Comparison of ENCODE assay signal across 8 cellular contexts in the genomic region with DNA sequence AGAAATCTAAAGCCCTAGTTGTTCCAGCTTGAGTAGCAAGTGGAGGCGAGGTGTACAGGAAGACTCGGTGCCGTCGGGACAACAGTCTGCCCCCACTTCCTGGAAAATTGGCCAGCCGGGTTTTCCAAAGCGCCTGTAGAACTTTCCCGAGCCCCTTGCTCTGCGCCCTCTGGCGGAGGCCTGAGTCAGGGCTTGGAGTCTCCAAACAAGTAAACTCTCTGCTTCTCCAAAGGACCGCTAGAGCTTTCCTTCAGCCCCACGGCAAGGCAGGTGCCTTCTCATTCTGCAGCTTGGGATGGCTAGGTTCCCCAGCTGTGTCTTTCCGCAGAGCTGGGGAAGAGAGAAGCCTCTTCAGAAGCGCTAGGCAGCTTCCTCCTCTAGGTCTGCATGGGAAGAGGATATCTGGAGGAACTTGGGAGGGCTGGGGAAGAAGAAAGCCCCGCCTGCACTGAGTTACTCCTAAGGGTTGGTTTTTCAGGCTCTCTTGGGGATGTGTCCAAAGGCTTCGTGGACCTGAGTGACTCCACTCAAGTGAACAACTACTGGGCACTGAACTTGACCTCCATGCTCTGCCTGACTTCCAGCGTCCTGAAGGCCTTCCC. TPM values are rescaled to one million over a fixed set of nuclear protein-coding genes. Genes with fewer than 3 reads are reported as not detected.
A peak's percentile ranks its signal among the peaks of the same experiment; 100 is the strongest.
DNase-seq lines count a peak whose midpoint lies in the region; ATAC-seq and TF ChIP-seq lines count a peak whose summit lies in the region.

No MANE protein-coding gene starts in this region.

- peak; percentile 64 to 78 for TF ChIP-seq RAD21 in liver (IDR thresholded peaks at IDR 0.05)

- H3K27me3 ChIP-seq in liver (ENCODE audit: control insufficient read depth in 4 of 4, insufficient read depth in 4 of 4, low read length in 3 of 4), result no peaks in the 10 kb centered on the region

- ATAC-seq in GM18909 (IDR thresholded peaks at IDR 0.05; ENCODE audit: poor library complexity, unreplicated experiment) (peak; percentile 28), HG03354 (IDR thresholded peaks at IDR 0.05; ENCODE audit: poor library complexity, severe bottlenecking, unreplicated experiment) (peak; percentile 56)

- peaks cover 0 to 13% (median 7%) of the 10 kb centered on the region in 4 donors for H3K36me3 ChIP-seq in liver (ENCODE audit: control insufficient read depth in 4 of 4, insufficient read depth in 3 of 4, low read depth in 1 of 4, low read length in 3 of 4)

- TF ChIP-seq CTCF in AG09319 (IDR thresholded peaks at IDR 0.05; ENCODE audit: low read depth, low read length) (peak; percentile 100), liver (IDR thresholded peaks at IDR 0.05; ENCODE audit: low read depth, low read length, missing input control) (peak; percentile 87)

- DNase-seq in AG09319 (ENCODE audit: extremely low read depth, low read depth) (peak; percentile 64), NCI-H446 (lab: John Stamatoyannopoulos, UW) (peak; percentile 78 to 91), ecto neural progenitor cell (ENCODE audit: low spot score) (peak; percentile 92)
- peak; percentile 75 for DNase-seq in activated CD4-positive, alpha-beta T cell treated with anti-CD3 and anti-CD28 coated beads for 48 hours
- DNase-seq in stimulated activated CD4-positive, alpha-beta T cell treated with anti-CD3 and anti-CD28 coated beads, Interleukin-2, amount 100 ng/mL, for 48 hours, result peak; percentile 51 to 65

- H3K9ac ChIP-seq in liver (ENCODE audit: low read depth in 1 of 2, low read length in 2 of 2), result peak overlapping the region; percentile 70 to 79

- H3K27ac ChIP-seq in liver (ENCODE audit: low read depth in 1 of 2, low read length in 2 of 2), result peak overlapping the region; percentile 92 to 99

- 7% methylated on average over 16 of the region's 16 CpGs for WGBS in liver

- peaks cover 5 to 36% (median 31%) of the 10 kb centered on the region in 4 donors for H3K4me1 ChIP-seq in liver (ENCODE audit: control insufficient read depth in 4 of 4, insufficient read depth in 4 of 4, low read length in 3 of 4)

- H3K4me3 ChIP-seq in liver (ENCODE audit: low read depth in 1 of 3, low read length in 3 of 3), result peak overlapping the region; percentile 67 to 74 (median 72)

- no peaks in the 10 kb centered on the region for H3K9me3 ChIP-seq in liver (ENCODE audit: control insufficient read depth in 4 of 4, low read length in 3 of 4)

TF ChIP-seq in liver, 16 proteins besides CTCF, POLR2A, EP300 and RAD21:
- TF ChIP-seq ZBTB33 (IDR thresholded peaks at IDR 0.05) (no peak), YY1 (IDR thresholded peaks at IDR 0.05) (peak; percentile 67), JUND (IDR thresholded peaks at IDR 0.05) (no peak), FOXA2 (IDR thresholded peaks at IDR 0.05) (no peak), RXRA (IDR thresholded peaks at IDR 0.05) (peak; percentile 21 to 44), HNF4G (IDR thresholded peaks at IDR 0.05) (no peak), HNF4A (conservative IDR thresholded peaks at IDR 0.05) (peak; percentile 24 to 45), SP1 (IDR thresholded peaks at IDR 0.05) (peak; percentile 50), NR2F2 (IDR thresholded peaks at IDR 0.05) (peak; percentile 32), GABPA (IDR thresholded peaks at IDR 0.05 in 1 of 2, conservative IDR thresholded peaks at IDR 0.05 in 1 of 2) (peak in 1 of 2 donors; percentile 23), TAF1 (conservative IDR thresholded peaks at IDR 0.05) (no peak), FOXA1 (IDR thresholded peaks at IDR 0.05) (peak; percentile 7), EGR1 (IDR thresholded peaks at IDR 0.05; ENCODE audit: low read depth in 2 of 2) (peak in 1 of 2 donors; percentile 58)
- TF ChIP-seq, protein P1, sequence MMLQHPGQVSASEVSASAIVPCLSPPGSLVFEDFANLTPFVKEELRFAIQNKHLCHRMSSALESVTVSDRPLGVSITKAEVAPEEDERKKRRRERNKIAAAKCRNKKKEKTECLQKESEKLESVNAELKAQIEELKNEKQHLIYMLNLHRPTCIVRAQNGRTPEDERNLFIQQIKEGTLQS (IDR thresholded peaks at IDR 0.05), result no peak
- TF ChIP-seq, protein P2, sequence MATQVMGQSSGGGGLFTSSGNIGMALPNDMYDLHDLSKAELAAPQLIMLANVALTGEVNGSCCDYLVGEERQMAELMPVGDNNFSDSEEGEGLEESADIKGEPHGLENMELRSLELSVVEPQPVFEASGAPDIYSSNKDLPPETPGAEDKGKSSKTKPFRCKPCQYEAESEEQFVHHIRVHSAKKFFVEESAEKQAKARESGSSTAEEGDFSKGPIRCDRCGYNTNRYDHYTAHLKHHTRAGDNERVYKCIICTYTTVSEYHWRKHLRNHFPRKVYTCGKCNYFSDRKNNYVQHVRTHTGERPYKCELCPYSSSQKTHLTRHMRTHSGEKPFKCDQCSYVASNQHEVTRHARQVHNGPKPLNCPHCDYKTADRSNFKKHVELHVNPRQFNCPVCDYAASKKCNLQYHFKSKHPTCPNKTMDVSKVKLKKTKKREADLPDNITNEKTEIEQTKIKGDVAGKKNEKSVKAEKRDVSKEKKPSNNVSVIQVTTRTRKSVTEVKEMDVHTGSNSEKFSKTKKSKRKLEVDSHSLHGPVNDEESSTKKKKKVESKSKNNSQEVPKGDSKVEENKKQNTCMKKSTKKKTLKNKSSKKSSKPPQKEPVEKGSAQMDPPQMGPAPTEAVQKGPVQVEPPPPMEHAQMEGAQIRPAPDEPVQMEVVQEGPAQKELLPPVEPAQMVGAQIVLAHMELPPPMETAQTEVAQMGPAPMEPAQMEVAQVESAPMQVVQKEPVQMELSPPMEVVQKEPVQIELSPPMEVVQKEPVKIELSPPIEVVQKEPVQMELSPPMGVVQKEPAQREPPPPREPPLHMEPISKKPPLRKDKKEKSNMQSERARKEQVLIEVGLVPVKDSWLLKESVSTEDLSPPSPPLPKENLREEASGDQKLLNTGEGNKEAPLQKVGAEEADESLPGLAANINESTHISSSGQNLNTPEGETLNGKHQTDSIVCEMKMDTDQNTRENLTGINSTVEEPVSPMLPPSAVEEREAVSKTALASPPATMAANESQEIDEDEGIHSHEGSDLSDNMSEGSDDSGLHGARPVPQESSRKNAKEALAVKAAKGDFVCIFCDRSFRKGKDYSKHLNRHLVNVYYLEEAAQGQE (IDR thresholded peaks at IDR 0.05), result peak; percentile 87
- TF ChIP-seq, protein P3, sequence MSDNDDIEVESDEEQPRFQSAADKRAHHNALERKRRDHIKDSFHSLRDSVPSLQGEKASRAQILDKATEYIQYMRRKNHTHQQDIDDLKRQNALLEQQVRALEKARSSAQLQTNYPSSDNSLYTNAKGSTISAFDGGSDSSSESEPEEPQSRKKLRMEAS (IDR thresholded peaks at IDR 0.05), result no peak

RNA-seq across cellular contexts. Expression of gene SPR, which starts 0.7 kb away (rescaled TPM):
- 10 to 100 TPM; 13.6 to 56.3 TPM for total RNA-seq in liver
- polyA plus RNA-seq in liver, result 10 to 100 TPM; 49.9 to 60.8 TPM

RNA-seq across cellular contexts. Expression of gene EMX1, which starts 29.4 kb away (rescaled TPM):
- under 1 TPM in 1 of 2 donors, not detected in 1; 0.08 TPM for total RNA-seq in liver
- under 1 TPM; 0.06 to 0.18 TPM for polyA plus RNA-seq in liver

Comparison
In these comparisons a context has a peak if more than half of its experiments do, and no peak if none do; other contexts are left out.
1. Peak in every context shown above with its lines: DNase-seq, ATAC-seq, H3K4me3 ChIP-seq and H3K27ac ChIP-seq.